Comparison of ENCODE assay signal across 15 cellular contexts in the genomic region with DNA sequence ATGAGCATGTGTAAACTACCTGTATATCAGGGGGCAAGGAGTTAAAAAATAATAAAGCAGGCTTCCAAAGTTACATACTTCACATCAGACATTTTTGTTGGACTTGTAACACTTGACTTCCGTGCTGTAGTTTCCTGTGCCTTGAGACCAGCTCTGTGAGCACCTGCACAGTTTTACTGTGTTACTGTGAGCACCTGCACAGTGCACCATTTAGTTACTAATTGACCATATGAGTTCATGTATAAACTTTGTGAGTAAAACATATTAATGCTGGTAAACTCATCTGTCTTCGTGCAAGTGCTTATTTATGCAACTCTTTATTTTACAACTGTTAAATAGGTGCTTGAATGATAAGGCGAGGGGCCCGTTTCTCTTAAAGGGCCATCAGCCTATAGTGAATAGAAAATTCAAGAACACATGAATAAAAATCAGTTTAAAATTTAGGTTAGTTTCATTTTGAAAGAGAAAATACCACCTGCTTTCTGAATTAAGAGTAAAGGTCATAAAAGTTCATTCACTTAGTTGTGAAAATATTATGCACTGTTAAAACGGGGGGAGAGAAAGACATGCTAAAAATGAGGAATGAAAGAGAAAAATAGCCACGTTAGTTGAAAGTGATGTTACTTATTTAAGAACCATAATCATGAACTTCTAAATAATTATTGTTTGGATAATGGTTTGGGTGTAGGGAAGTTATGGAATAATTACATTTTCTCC. TPM values are rescaled to one million over a fixed set of nuclear protein-coding genes. Genes with fewer than 3 reads are reported as not detected.
DNase-seq lines count a peak whose midpoint lies in the region; ATAC-seq, FAIRE-seq and TF ChIP-seq lines count a peak whose summit lies in the region.
"Had no signal": no experiment of that assay in that cellular context is flagged by ENCODE, and none has a peak within 500 bp of the region (broad histone marks: within the 10 kb centered on the region; RNA-seq: fewer than 3 reads in every experiment).

No MANE protein-coding gene starts in this region.

- dilution Hi-C loops in endothelial cell of umbilical vein (cut with MboI; ENCODE audit: extremely low pct_ligation_motif_present, low sequenced_read_pairs), result no loop called here

- H3K4me2 ChIP-seq in endothelial cell of umbilical vein (ENCODE audit: insufficient read depth, low read length) (no peak overlapping the region), GM23338 (no peak overlapping the region)

- 0 out of 2 replicates have a peak, but pooled peaks cover 4% of the 10 kb centered on the region for H3F3A ChIP-seq in GM23338 (replicated peaks; ENCODE audit: low read depth)

- no peak overlapping the region for H2AFZ ChIP-seq in endothelial cell of umbilical vein (ENCODE audit: low read depth, low read length)
- H2AFZ ChIP-seq in GM23338, result no peak overlapping the region

- DNase-seq in COLO668 (lab: John Stamatoyannopoulos, UW; ENCODE audit: unreplicated experiment) (peak; percentile 19), endothelial cell of umbilical vein (ENCODE audit: low read depth, low spot score) (no peak), HFFc6 (no peak), GM23338 (ENCODE audit: low spot score) (no peak)
- DNase-seq in central memory CD4-positive, alpha-beta T cell, result no peak
- DNase-seq: amniotic stem cell; NCI-H187 treated with DMSO at 0.1 percent for 48 hours; stimulated activated CD4-positive, alpha-beta T cell treated with anti-CD3 and anti-CD28 coated beads, Interleukin-1b, Interleukin-23, amount 100 ng/mL, for 48 hours had no signal

- peak; percentile 50 for FAIRE-seq in endothelial cell of umbilical vein (lab: Jason Lieb, UNC)

- POLR2A ChIA-PET in endothelial cell of umbilical vein (lab: Charles Lee), result no interaction called here

- no peak overlapping the region for H3K9ac ChIP-seq in endothelial cell of umbilical vein (replicated peaks; ENCODE audit: extremely low read depth, insufficient read depth, low read length)

- H3K4me3 Mint-ChIP-seq in HFFc6 (no peak overlapping the region), GM23338 (no peak overlapping the region)
- H3K4me3 Mint-ChIP-seq: stimulated activated effector memory CD8-positive, alpha-beta T cell treated with anti-CD3 and anti-CD28 coated beads, Interleukin-12 subunit alpha, Interleukin-12 subunit beta, amount 100 ng/mL, for 72 hours; T-helper 1 cell treated with Interleukin-12 subunit alpha and Interleukin-12 subunit beta and Interleukin-4 antibody, amounts not matched to agents 30 μg/mL and 1 μg/mL, for 36 hours had no signal

- H3K27me3 Mint-ChIP-seq in HFFc6 (ENCODE audit: insufficient read depth) (no peaks in the 10 kb centered on the region), GM23338 (ENCODE audit: insufficient read depth, low read depth, poor library complexity) (peaks cover 3% of the 10 kb centered on the region)

- H3K27me3 ChIP-seq in endothelial cell of umbilical vein (ENCODE audit: control insufficient read depth in 2 of 2, insufficient read depth in 2 of 2, low read length in 2 of 2) (no peaks in the 10 kb centered on the region), GM23338 (ENCODE audit: insufficient read depth) (no peaks in the 10 kb centered on the region)

- H3K36me3 ChIP-seq in endothelial cell of umbilical vein (ENCODE audit: control insufficient read depth in 2 of 2, extremely low read depth in 1 of 2, insufficient read depth in 2 of 2, low read length in 2 of 2), result peaks cover 0 to under 1% of the 10 kb centered on the region in 2 experiments
- H3K36me3 ChIP-seq in GM23338 (ENCODE audit: insufficient read depth), result peaks cover 25% of the 10 kb centered on the region; the same call in 1 of the 2 replicates

- H3K4me3 ChIP-seq in endothelial cell of umbilical vein (replicated peaks in 1 of 3; ENCODE audit: insufficient read depth in 1 of 3, low read depth in 1 of 3, low read length in 3 of 3) (no peak overlapping the region), GM23338 (no peak overlapping the region)
- H3K4me3 ChIP-seq: lung had no signal

- H3K36me3 Mint-ChIP-seq in HFFc6 (ENCODE audit: low read depth) (no peaks in the 10 kb centered on the region), GM23338 (ENCODE audit: low read depth) (peaks cover 63% of the 10 kb centered on the region)

- TF ChIP-seq CTCF in endothelial cell of umbilical vein (IDR thresholded peaks at IDR 0.05; ENCODE audit: extremely low read depth in 1 of 2, insufficient read depth in 1 of 2, low read depth in 1 of 2, low read length in 2 of 2) (no peak), HFFc6 (IDR thresholded peaks at IDR 0.05) (no peak), GM23338 (conservative IDR thresholded peaks at IDR 0.05; ENCODE audit: low read depth in 2 of 2) (no peak)

- CTCF ChIA-PET in endothelial cell of umbilical vein (lab: Charles Lee), result interaction anchor here (1.6 kb wide), 1 partner anchor 53 kb away, joined by 4 read pairs; no protein-coding TSS in a partner anchor

- H3K9me3 Mint-ChIP-seq in HFFc6 (no peaks in the 10 kb centered on the region), GM23338 (no peaks in the 10 kb centered on the region; the same call in 2 of the 3 replicates)
- H3K9me3 Mint-ChIP-seq: stimulated activated effector memory CD8-positive, alpha-beta T cell treated with anti-CD3 and anti-CD28 coated beads, Interleukin-12 subunit alpha, Interleukin-12 subunit beta, amount 100 ng/mL, for 72 hours; T-helper 1 cell treated with Interleukin-12 subunit alpha and Interleukin-12 subunit beta and Interleukin-4 antibody, amounts not matched to agents 30 μg/mL and 1 μg/mL, for 36 hours had no signal

- H4K20me1 ChIP-seq in endothelial cell of umbilical vein (replicated peaks; ENCODE audit: control insufficient read depth, extremely low read depth, insufficient read depth, low read length), result no peaks in the 10 kb centered on the region
- H4K20me1 ChIP-seq in GM23338 (replicated peaks; ENCODE audit: insufficient read depth), result peaks cover 22% of the 10 kb centered on the region

- H3K9me2 ChIP-seq in GM23338 (ENCODE audit: insufficient read depth), result no peaks in the 10 kb centered on the region

- no peak for TF ChIP-seq POLR2A in endothelial cell of umbilical vein (IDR thresholded peaks at IDR 0.05; ENCODE audit: low read depth, low read length)

- no peak overlapping the region for H3K27ac Mint-ChIP-seq in HFFc6
- no peak overlapping the region for H3K27ac Mint-ChIP-seq in GM23338
- H3K27ac Mint-ChIP-seq: stimulated activated effector memory CD8-positive, alpha-beta T cell treated with anti-CD3 and anti-CD28 coated beads, Interleukin-12 subunit alpha, Interleukin-12 subunit beta, amount 100 ng/mL, for 72 hours; T-helper 1 cell treated with Interleukin-12 subunit alpha and Interleukin-12 subunit beta and Interleukin-4 antibody, amounts not matched to agents 30 μg/mL and 1 μg/mL, for 36 hours had no signal

- ATAC-seq in GM18861 (IDR thresholded peaks at IDR 0.05; ENCODE audit: unreplicated experiment), result peak; percentile 65
- ATAC-seq in HG03066 (IDR thresholded peaks at IDR 0.05; ENCODE audit: low read depth, unreplicated experiment), result peak; percentile 56
- ATAC-seq in GM19035 (IDR thresholded peaks at IDR 0.05; ENCODE audit: unreplicated experiment), result no peak
- ATAC-seq in GM23338, result no peak
- ATAC-seq: stimulated activated effector memory CD8-positive, alpha-beta T cell treated with anti-CD3 and anti-CD28 coated beads, Interleukin-12 subunit alpha, Interleukin-12 subunit beta, amount 100 ng/mL, for 72 hours had no signal

- H3K9me1 ChIP-seq in endothelial cell of umbilical vein (replicated peaks; ENCODE audit: control insufficient read depth, extremely low read depth, insufficient read depth, low read length), result no peaks in the 10 kb centered on the region

- H3K4me1 ChIP-seq in endothelial cell of umbilical vein (ENCODE audit: control insufficient read depth, extremely low read depth, insufficient read depth, low read length) (no peaks in the 10 kb centered on the region), GM23338 (ENCODE audit: insufficient read depth) (peaks cover 2% of the 10 kb centered on the region; the same call in 1 of the 2 replicates)

- H3K4me1 Mint-ChIP-seq in HFFc6 (ENCODE audit: low read depth) (peaks cover 7% of the 10 kb centered on the region; the same call in 1 of the 2 replicates), GM23338 (peaks cover 2% of the 10 kb centered on the region; the same call in 2 of the 3 replicates)

- H3K9me3 ChIP-seq in endothelial cell of umbilical vein (replicated peaks; ENCODE audit: control insufficient read depth, insufficient read depth, low read length), result no peaks in the 10 kb centered on the region

- no peak overlapping the region for H3K27ac ChIP-seq in endothelial cell of umbilical vein (ENCODE audit: insufficient read depth, low read depth, low read length)
- H3K27ac ChIP-seq in GM23338 (ENCODE audit: low read depth), result no peak overlapping the region
- H3K27ac ChIP-seq: C4-2B had no signal

- intact Hi-C loops in endothelial cell of umbilical vein (cut with micrococcal nuclease), result no loop called here

- BruUV-seq in endothelial cell of umbilical vein (replicated peaks; lab: Mats Ljungman, UMichigan), result no TSS peak

- H3K79me2 ChIP-seq in endothelial cell of umbilical vein (ENCODE audit: control insufficient read depth, insufficient read depth, low read length) (peaks cover 44% of the 10 kb centered on the region), GM23338 (replicated peaks; ENCODE audit: insufficient read depth) (peaks cover 99% of the 10 kb centered on the region)

TF ChIP-seq in endothelial cell of umbilical vein, 7 proteins besides CTCF, POLR2A, EP300 and RAD21 (continues in another document):
- TF ChIP-seq EZH2 (IDR thresholded peaks at IDR 0.05; ENCODE audit: borderline replicate concordance, low read depth, low read length, severe bottlenecking) (no peak), POLR2AphosphoS5 (IDR thresholded peaks at IDR 0.05; ENCODE audit: insufficient read depth, low read depth, low read length) (no peak)

TF ChIP-seq in GM23338, 12 proteins besides CTCF, POLR2A, EP300 and RAD21 (continues in another document):
- no peak for TF ChIP-seq JUNB (IDR thresholded peaks at IDR 0.05; ENCODE audit: unreplicated experiment)

RNA-seq across cellular contexts. Expression of a gene that starts 42.4 kb away (rescaled TPM):
- total RNA-seq in endothelial cell of umbilical vein, result 66.8 and 70.6 TPM in 2 replicates
- polyA plus RNA-seq in endothelial cell of umbilical vein, result 10.8 and 13.7 TPM in 2 replicates
- 16.1 and 18.7 TPM in 2 replicates for polyA plus RNA-seq in endothelial cell of umbilical vein (2011; cell fraction: cytosol; rRNA removed)
- polyA plus RNA-seq in endothelial cell of umbilical vein (2011; cell fraction: nucleus; rRNA removed), result 38.9 and 43.9 TPM in 2 replicates
- 40.7 and 47.7 TPM in 2 replicates for polyA plus RNA-seq in endothelial cell of umbilical vein (2012)
- polyA minus RNA-seq in endothelial cell of umbilical vein, result 248 and 251 TPM in 2 replicates
- polyA minus RNA-seq in endothelial cell of umbilical vein (2011; cell fraction: cytosol; rRNA and poly(A)+ RNA removed), result 130 TPM
- 140 and 229 TPM in 2 replicates for polyA minus RNA-seq in endothelial cell of umbilical vein (2011; cell fraction: nucleus; rRNA and poly(A)+ RNA removed)
- total RNA-seq in HFFc6 (2021; fragmentation: NEBNext Ultra II Directional; extraction: Animal tissue kit (Norgen Biotek cat#: 25700)), result 10 to 100 TPM; 54.1 to 73.0 (median 60.9) TPM
- 305 and 329 TPM in 2 replicates for total RNA-seq in GM23338 (2014; rRNA removed; shearing (Covaris generic))
- 48.7 and 62.2 TPM in 2 replicates for polyA plus RNA-seq in GM23338 (2016; fragmentation: Nextera tagmentation; extraction: Ambion mirVana)

Comparison
In these comparisons a context has a peak if more than half of its experiments do, and no peak if none do; other contexts are left out.
1. ATAC-seq: peak in GM18861 (single experiment) and HG03066 (single experiment); none in GM19035 (single experiment) and GM23338 (single experiment).